In genomic region chr16:29962344-29962994, GRCh38 we compare ENCODE assay signal across 8 cellular contexts. TPM values are rescaled to one million over a fixed set of nuclear protein-coding genes. Genes with fewer than 3 reads are reported as not detected.
DNase-seq lines count a peak whose midpoint lies in the region; ATAC-seq and TF ChIP-seq lines count a peak whose summit lies in the region.

No MANE protein-coding gene starts in this region.

- H3K36me3 ChIP-seq in ACC112 (ENCODE audit: insufficient read depth, low read length), result peaks cover 5% of the 10 kb centered on the region
- H3K36me3 ChIP-seq in HCT116 (ENCODE audit: control insufficient read depth in 1 of 2, insufficient read depth in 2 of 2, low read length in 2 of 2), result no peaks in the 10 kb centered on the region; a peak in 2 of 4 replicates

- peak overlapping the region; percentile 75 for H3K27ac Mint-ChIP-seq in activated CD8-positive, alpha-beta T cell treated with anti-CD3 and anti-CD28 coated beads for 36 hours

- CTCF ChIA-PET in HCT116 (lab: Charles Lee), result interaction anchor here (1.3 to 1.5 kb wide), 2 partner anchors 11 to 18 kb away, joined by 5 to 7 read pairs; partner anchors contain the start of gene TAOK2
- CTCF ChIA-PET in activated CD8-positive, alpha-beta T cell treated with anti-CD3 and anti-CD28 coated beads for 36 hours (lab: Charles Lee), result interaction anchor here (1.0 to 2.3 kb wide), 6 partner anchors 8 to 92 kb away, joined by 3 to 20 read pairs (median 4); partner anchors contain the start of genes KCTD13 and TAOK2

- peak overlapping the region; percentile 86 for H3K4me3 Mint-ChIP-seq in activated CD8-positive, alpha-beta T cell treated with anti-CD3 and anti-CD28 coated beads for 36 hours

- DNase-seq in HCT116 (ENCODE audit: low read depth, low spot score) (no peak), Right ventricle myocardium superior (no peak), posterior vena cava (ENCODE audit: low spot score) (peak; percentile 28), DMS114 treated with DMSO at 0.1 percent for 48 hours (lab: John Stamatoyannopoulos, UW; ENCODE audit: unreplicated experiment) (no peak), D341Med (ENCODE audit: low spot score) (no peak)
- no peak for DNase-seq in activated CD8-positive, alpha-beta T cell treated with anti-CD3 and anti-CD28 coated beads for 36 hours
- DNase-seq in NK-92 treated with Interleukin-12 subunit alpha and Interleukin-12 subunit beta, amount 100 ng/mL, for 24 hours (lab: John Stamatoyannopoulos, UW), result no peak

- TF ChIP-seq RAD21 in HCT116 (IDR thresholded peaks at IDR 0.05; ENCODE audit: low read depth), result no peak

- BruUV-seq in HCT116 (replicated peaks; lab: Mats Ljungman, UMichigan), result TSS peak; percentile 81

- peak overlapping the region; percentile 80 for H3K27ac ChIP-seq in ACC112 (ENCODE audit: low read depth, low read length)
- peak overlapping the region; percentile 73 for H3K27ac ChIP-seq in HCT116 (ENCODE audit: low read depth, low read length)

- H3K27me3 Mint-ChIP-seq in activated CD8-positive, alpha-beta T cell treated with anti-CD3 and anti-CD28 coated beads for 36 hours, result no peaks in the 10 kb centered on the region

- peak overlapping the region; percentile 82 for H3K4me2 ChIP-seq in HCT116 (ENCODE audit: low read length)

- no peaks in the 10 kb centered on the region for H3K9me2 ChIP-seq in HCT116 (ENCODE audit: insufficient read depth)

- H3K4me3 ChIP-seq in ACC112 (ENCODE audit: low read depth, low read length) (peak overlapping the region; percentile 84), HCT116 (replicated peaks in 1 of 2; ENCODE audit: low read depth in 1 of 2, low read length in 2 of 2) (peak overlapping the region; percentile 64 to 71)

- H3K27me3 ChIP-seq in ACC112 (ENCODE audit: insufficient read depth, low read length), result no peaks in the 10 kb centered on the region
- no peaks in the 10 kb centered on the region for H3K27me3 ChIP-seq in HCT116 (ENCODE audit: insufficient read depth, low read length)

- intact Hi-C loops in HCT116 (cut with micrococcal nuclease), result no loop called here
- intact Hi-C loops in activated CD8-positive, alpha-beta T cell treated with anti-CD3 and anti-CD28 coated beads for 36 hours (cut with micrococcal nuclease), result no loop called here
- intact Hi-C loops in Right ventricle myocardium superior (cut with DNase I), result no loop called here
- intact Hi-C loops in posterior vena cava (cut with DNase I), result loop anchor here in 1 of 2 donors (5.0 kb wide), 2 partner anchors 35 to 100 kb away; partner anchors contain the start of genes CDIPT and KCTD13

- H3K79me2 ChIP-seq in ACC112 (ENCODE audit: control insufficient read depth, insufficient read depth, low read length, unreplicated experiment) (peaks cover 8% of the 10 kb centered on the region), HCT116 (ENCODE audit: insufficient read depth, low read length) (no peaks in the 10 kb centered on the region)

- no peaks in the 10 kb centered on the region for H3K9me3 ChIP-seq in HCT116 (ENCODE audit: control insufficient read depth in 1 of 2, insufficient read depth in 1 of 2, low read depth in 1 of 2, low read length in 2 of 2)

- RAD21 ChIA-PET in HCT116 (lab: Charles Lee; ENCODE audit: low non-redundant PET in 1 of 2, low total read pairs in 2 of 2, uncharacterized antibody in 2 of 2, unreplicated experiment in 2 of 2), result interaction anchor here in 1 of 2 experiments (0.9 to 1.0 kb wide), 2 partner anchors 11 to 63 kb away, joined by 3 to 4 read pairs; partner anchors contain the start of genes SEZ6L2 and TAOK2

- TF ChIP-seq CTCF in HCT116 (IDR thresholded peaks at IDR 0.05 in 2 of 3, conservative IDR thresholded peaks at IDR 0.05 in 1 of 3; ENCODE audit: borderline replicate concordance in 1 of 3, insufficient read depth in 1 of 3, low read depth in 2 of 3, low read length in 2 of 3), result no peak
- TF ChIP-seq CTCF in activated CD8-positive, alpha-beta T cell treated with anti-CD3 and anti-CD28 coated beads for 36 hours (IDR thresholded peaks at IDR 0.05), result no peak

- H3K4me1 ChIP-seq in ACC112 (ENCODE audit: control insufficient read depth, insufficient read depth, low read length, unreplicated experiment), result peaks cover 11% of the 10 kb centered on the region
- peaks cover 11 to 24% of the 10 kb centered on the region in 2 experiments for H3K4me1 ChIP-seq in HCT116 (ENCODE audit: control insufficient read depth in 1 of 2, insufficient read depth in 2 of 2, low read length in 2 of 2)

- no peaks in the 10 kb centered on the region for H4K20me1 ChIP-seq in HCT116 (ENCODE audit: insufficient read depth)

- H2AFZ ChIP-seq in ACC112 (ENCODE audit: low read length, unreplicated experiment) (peak overlapping the region; percentile 90), HCT116 (ENCODE audit: low read depth, low read length, poor library complexity, severe bottlenecking) (no peak overlapping the region)

- no peak for ATAC-seq in HCT116
- ATAC-seq in activated CD8-positive, alpha-beta T cell treated with anti-CD3 and anti-CD28 coated beads for 36 hours, result no peak
- peak; percentile 51 for ATAC-seq in Right ventricle myocardium superior (ENCODE audit: poor library complexity)

- TF ChIP-seq POLR2A in HCT116 (IDR thresholded peaks at IDR 0.05; ENCODE audit: borderline replicate concordance, extremely low read depth, insufficient read depth, insufficient read length), result no peak

- peaks cover 3% of the 10 kb centered on the region for H3K36me3 Mint-ChIP-seq in activated CD8-positive, alpha-beta T cell treated with anti-CD3 and anti-CD28 coated beads for 36 hours (ENCODE audit: low read depth)

- H3K4me1 Mint-ChIP-seq in activated CD8-positive, alpha-beta T cell treated with anti-CD3 and anti-CD28 coated beads for 36 hours (ENCODE audit: low read depth), result peaks cover 19% of the 10 kb centered on the region

- H3K9me3 Mint-ChIP-seq in activated CD8-positive, alpha-beta T cell treated with anti-CD3 and anti-CD28 coated beads for 36 hours, result no peaks in the 10 kb centered on the region

- H3K9ac ChIP-seq in HCT116 (ENCODE audit: low read length), result peak overlapping the region; percentile 73

- POLR2A ChIA-PET in HCT116 (lab: Charles Lee), result interaction anchor here (0.8 to 4.2 kb wide), 5 partner anchors 11 to 147 kb away, joined by 3 to 18 read pairs (median 4); partner anchors contain the start of genes HIRIP3, PAGR1 and TAOK2
- POLR2A ChIA-PET in activated CD8-positive, alpha-beta T cell treated with anti-CD3 and anti-CD28 coated beads for 36 hours (lab: Charles Lee), result interaction anchor here (0.7 to 1.9 kb wide), 10 partner anchors 11 to 1474 kb away, joined by 3 to 19 read pairs (median 4); partner anchors contain the start of genes KCTD13 and TAOK2

TF ChIP-seq in HCT116, 20 proteins besides CTCF, POLR2A, EP300 and RAD21:
- no peak for TF ChIP-seq TCF7L2 (IDR thresholded peaks at IDR 0.05; ENCODE audit: borderline replicate concordance, extremely low read depth, insufficient read depth, insufficient read length)
- 0 out of 2 replicates have a peak, but pooled peaks have one; percentile 29 for TF ChIP-seq SIN3A (IDR thresholded peaks at IDR 0.05; ENCODE audit: low read depth)

RNA-seq across cellular contexts. Expression of gene TMEM219, which starts 0.6 kb away (rescaled TPM):
- total RNA-seq in HCT116 (2021; ENCODE audit: unreplicated experiment) (75.5 TPM), Right ventricle myocardium superior (70.6 TPM), posterior vena cava (10 to 100 TPM; 58.4 to 80.9 TPM)
- 93.1 and 99.3 TPM in 2 replicates for polyA plus RNA-seq in HCT116 (2012)
- total RNA-seq in activated CD8-positive, alpha-beta T cell treated with anti-CD3 and anti-CD28 coated beads for 36 hours, result 10 to 100 TPM; 31.9 to 34.9 TPM

RNA-seq across cellular contexts. Expression of gene TAOK2, which starts 11.2 kb away (rescaled TPM):
- total RNA-seq in HCT116 (2021; ENCODE audit: unreplicated experiment) (56.7 TPM), Right ventricle myocardium superior (29.7 TPM), posterior vena cava (10 to 100 TPM; 35.0 to 35.7 TPM)
- polyA plus RNA-seq in HCT116 (2012), result 24.9 and 28.7 TPM in 2 replicates
- total RNA-seq in activated CD8-positive, alpha-beta T cell treated with anti-CD3 and anti-CD28 coated beads for 36 hours, result 10 to 100 TPM; 25.0 to 25.9 TPM

RNA-seq across cellular contexts. Expression of gene HIRIP3, which starts 32.9 kb away (rescaled TPM):
- 21.8 TPM for total RNA-seq in HCT116 (2021; ENCODE audit: unreplicated experiment)
- polyA plus RNA-seq in HCT116 (2012), result 25.2 and 26.4 TPM in 2 replicates
- 10 to 100 TPM; 35.2 to 36.4 TPM for total RNA-seq in activated CD8-positive, alpha-beta T cell treated with anti-CD3 and anti-CD28 coated beads for 36 hours
- total RNA-seq in Right ventricle myocardium superior, result 19.5 TPM
- total RNA-seq in posterior vena cava, result 10 to 100 TPM; 12.1 to 14.2 TPM

RNA-seq across cellular contexts. Expression of gene INO80E, which starts 33.6 kb away (rescaled TPM):
- total RNA-seq in HCT116 (2021; ENCODE audit: unreplicated experiment), result 89.8 TPM
- 53.7 and 76.2 TPM in 2 replicates for polyA plus RNA-seq in HCT116 (2012)
- 10 to 100 TPM; 75.9 to 79.1 TPM for total RNA-seq in activated CD8-positive, alpha-beta T cell treated with anti-CD3 and anti-CD28 coated beads for 36 hours
- total RNA-seq in Right ventricle myocardium superior, result 28.0 TPM
- 10 to 100 TPM; 42.2 to 46.0 TPM for total RNA-seq in posterior vena cava

RNA-seq across cellular contexts. Expression of gene KCTD13, which starts 36.4 kb away (rescaled TPM):
- total RNA-seq in HCT116 (2021; ENCODE audit: unreplicated experiment), result 40.7 TPM
- polyA plus RNA-seq in HCT116 (2012), result 29.9 and 35.3 TPM in 2 replicates
- total RNA-seq in activated CD8-positive, alpha-beta T cell treated with anti-CD3 and anti-CD28 coated beads for 36 hours, result 10 to 100 TPM; 35.2 to 35.3 TPM
- 6.6 TPM for total RNA-seq in Right ventricle myocardium superior
- 10 to 100 TPM; 13.1 to 16.1 TPM for total RNA-seq in posterior vena cava
